Comparison of ENCODE assay signal across 19 cellular contexts in genomic region chr21:29638138-29638537, GRCh38.
"Had no signal": no experiment of that assay in that cellular context is flagged by ENCODE, and none has a peak within 500 bp of the region (broad histone marks: within the 10 kb centered on the region; RNA-seq: fewer than 3 reads in every experiment).

No MANE protein-coding gene starts in this region.

- H3K9me3 Mint-ChIP-seq: activated naive CD8-positive, alpha-beta T cell treated with anti-CD3 and anti-CD28 coated beads, Interleukin-2, amount 50 U/mL, for 24 hours; naive thymus-derived CD8-positive, alpha-beta T cell had no signal

- H3K27ac ChIP-seq: cardiac muscle cell, esophagus squamous epithelium, lower lobe of right lung, prostate gland, right lobe of liver, WERI-Rb-1 had no signal

- H3K4me3 ChIP-seq: cardiac muscle cell, esophagus squamous epithelium, lower lobe of right lung, prostate gland, right lobe of liver had no signal

- H3K4me1 ChIP-seq: esophagus squamous epithelium, lower lobe of right lung, prostate gland, right lobe of liver had no signal

- H3K4me3 Mint-ChIP-seq: activated naive CD8-positive, alpha-beta T cell treated with anti-CD3 and anti-CD28 coated beads, Interleukin-2, amount 50 U/mL, for 24 hours; immature natural killer cell; naive thymus-derived CD8-positive, alpha-beta T cell had no signal

- DNase-seq: activated CD4-positive, alpha-beta T cell treated with anti-CD3 and anti-CD28 coated beads for 4 hours; activated naive CD4-positive, alpha-beta T cell treated with Interleukin-2 at 50 U/mL for 16 hours; activated naive CD8-positive, alpha-beta T cell treated with anti-CD3 and anti-CD28 coated beads, Interleukin-2, amount 50 U/mL, for 24 hours; esophagus squamous epithelium; foreskin fibroblast; immature natural killer cell; left cardiac atrium; lower lobe of right lung; midbrain; naive thymus-derived CD8-positive, alpha-beta T cell; occipital lobe; right lobe of liver; stimulated activated naive CD4-positive, alpha-beta T cell; substantia nigra; T1000; trophoblast cell; WERI-Rb-1 had no signal

- H3K27me3 ChIP-seq: cardiac muscle cell, esophagus squamous epithelium, right lobe of liver had no signal

- H3K27me3 Mint-ChIP-seq: activated naive CD8-positive, alpha-beta T cell treated with anti-CD3 and anti-CD28 coated beads, Interleukin-2, amount 50 U/mL, for 24 hours; naive thymus-derived CD8-positive, alpha-beta T cell had no signal

- H3K36me3 ChIP-seq: cardiac muscle cell, esophagus squamous epithelium, lower lobe of right lung, prostate gland, right lobe of liver, WERI-Rb-1 had no signal

- ATAC-seq: activated naive CD8-positive, alpha-beta T cell treated with anti-CD3 and anti-CD28 coated beads, Interleukin-2, amount 50 U/mL, for 24 hours; left cardiac atrium; lower lobe of right lung; naive thymus-derived CD8-positive, alpha-beta T cell; right lobe of liver had no signal

- H3K36me3 Mint-ChIP-seq: immature natural killer cell; naive thymus-derived CD8-positive, alpha-beta T cell had no signal

- H3K9me3 ChIP-seq: esophagus squamous epithelium, lower lobe of right lung, prostate gland, right lobe of liver had no signal

- H3K27ac Mint-ChIP-seq: activated naive CD8-positive, alpha-beta T cell treated with anti-CD3 and anti-CD28 coated beads, Interleukin-2, amount 50 U/mL, for 24 hours; immature natural killer cell; naive thymus-derived CD8-positive, alpha-beta T cell had no signal

- H3K4me1 Mint-ChIP-seq: immature natural killer cell had no signal
